Comparison of ENCODE assay signal across 8 cellular contexts in genomic region chr16:27366687-27367462, GRCh38. TPM values are rescaled to one million over a fixed set of nuclear protein-coding genes. Genes with fewer than 3 reads are reported as not detected.
DNase-seq lines count a peak whose midpoint lies in the region; ATAC-seq and TF ChIP-seq lines count a peak whose summit lies in the region.

No MANE protein-coding gene starts in this region.

- peaks cover 0 to 5% (median 0%) of the 10 kb centered on the region in 3 donors for H3K27me3 Mint-ChIP-seq in CD14-positive monocyte (ENCODE audit: low read depth in 3 of 3)
- no peaks in the 10 kb centered on the region for H3K27me3 Mint-ChIP-seq in activated CD4-positive, alpha-beta T cell treated with anti-CD3 and anti-CD28 coated beads, Interleukin-2, amount 10 ng/mL, durations not matched to agents 7 days and 5 days
- no peaks in the 10 kb centered on the region for H3K27me3 Mint-ChIP-seq in mesothelial cell of epicardium (ENCODE audit: low read depth)

- no peaks in the 10 kb centered on the region for H3K9me3 ChIP-seq in thyroid gland
- no peaks in the 10 kb centered on the region for H3K9me3 ChIP-seq in BE2C

- peak; percentile 13 for ATAC-seq in GM21786 (IDR thresholded peaks at IDR 0.05; ENCODE audit: unreplicated experiment)
- peak; percentile 22 for ATAC-seq in left ventricle myocardium superior

- TF ChIP-seq CTCF in CD14-positive monocyte (IDR thresholded peaks at IDR 0.05), result no peak
- TF ChIP-seq CTCF in mesothelial cell of epicardium (IDR thresholded peaks at IDR 0.05; ENCODE audit: unreplicated experiment), result no peak
- no peak for TF ChIP-seq CTCF in thyroid gland (IDR thresholded peaks at IDR 0.05)
- no peak for TF ChIP-seq CTCF in BE2C (IDR thresholded peaks at IDR 0.05; ENCODE audit: low read depth, low read length)

- WGBS in thyroid gland, 2 donors, result 75 to 84% methylated on average over 14 of the region's 14 CpGs

- H3K27ac Mint-ChIP-seq in CD14-positive monocyte (peak overlapping the region in 5 of 7 donors; percentile 28 to 80 (median 78)), mesothelial cell of epicardium (no peak overlapping the region)
- peak overlapping the region; percentile 98 for H3K27ac Mint-ChIP-seq in activated CD4-positive, alpha-beta T cell treated with anti-CD3 and anti-CD28 coated beads, Interleukin-2, amount 10 ng/mL, durations not matched to agents 7 days and 5 days

- no peak for TF ChIP-seq POLR2A in thyroid gland (IDR thresholded peaks at IDR 0.05)

- CTCF ChIA-PET in activated CD4-positive, alpha-beta T cell treated with anti-CD3 and anti-CD28 coated beads, Interleukin-2, amount 10 ng/mL, durations not matched to agents 7 days and 5 days (lab: Charles Lee), result interaction anchor here (0.8 to 5.7 kb wide), 23 partner anchors 11 to 201 kb away, joined by 3 to 46 read pairs (median 5); partner anchors contain the start of gene KDM8

- DNase-seq in CD14-positive monocyte (ENCODE audit: low spot score) (no peak), left ventricle myocardium superior (no peak), mesothelial cell of epicardium (ENCODE audit: low spot score in 2 of 2, unreplicated experiment in 2 of 2) (no peak), thyroid gland (no peak), BE2C (no peak), cerebellar nuclear complex (lab: John Stamatoyannopoulos, UW) (no peak)
- DNase-seq in activated CD4-positive, alpha-beta T cell treated with anti-CD3 and anti-CD28 coated beads, Interleukin-2, amount 10 ng/mL, durations not matched to agents 7 days and 5 days, result no peak

- intact Hi-C loops in CD14-positive monocyte (cut with micrococcal nuclease) (loop anchor here (5.0 kb wide), 3 partner anchors 90 to 135 kb away; no protein-coding TSS in a partner anchor), left ventricle myocardium superior (cut with micrococcal nuclease) (no loop called here), thyroid gland (cut with DNase I) (no loop called here)

- H3K36me3 Mint-ChIP-seq in CD14-positive monocyte, result peaks cover 23 to 29% of the 10 kb centered on the region in 2 donors
- H3K36me3 Mint-ChIP-seq in activated CD4-positive, alpha-beta T cell treated with anti-CD3 and anti-CD28 coated beads, Interleukin-2, amount 10 ng/mL, durations not matched to agents 7 days and 5 days (ENCODE audit: low read depth), result peaks cover 62% of the 10 kb centered on the region
- no peaks in the 10 kb centered on the region for H3K36me3 Mint-ChIP-seq in mesothelial cell of epicardium

- H3K36me3 ChIP-seq in thyroid gland (peaks cover 0 to 10% of the 10 kb centered on the region in 2 donors), BE2C (no peaks in the 10 kb centered on the region)

- no peaks in the 10 kb centered on the region for H3K27me3 ChIP-seq in thyroid gland
- H3K27me3 ChIP-seq in BE2C, result no peaks in the 10 kb centered on the region

- POLR2A ChIA-PET in activated CD4-positive, alpha-beta T cell treated with anti-CD3 and anti-CD28 coated beads, Interleukin-2, amount 10 ng/mL, durations not matched to agents 7 days and 5 days (lab: Charles Lee), result interaction anchor here (0.7 to 1.3 kb wide), 5 partner anchors 93 to 246 kb away, joined by 3 to 9 read pairs (median 3); no protein-coding TSS in a partner anchor

- H3K4me3 ChIP-seq in thyroid gland (replicated peaks in 1 of 3) (no peak overlapping the region), BE2C (ENCODE audit: low read depth, low read length) (no peak overlapping the region)

- peaks cover 9 to 17% (median 13%) of the 10 kb centered on the region in 7 donors for H3K9me3 Mint-ChIP-seq in CD14-positive monocyte
- peaks cover 13% of the 10 kb centered on the region for H3K9me3 Mint-ChIP-seq in activated CD4-positive, alpha-beta T cell treated with anti-CD3 and anti-CD28 coated beads, Interleukin-2, amount 10 ng/mL, durations not matched to agents 7 days and 5 days
- H3K9me3 Mint-ChIP-seq in mesothelial cell of epicardium, result peaks cover 6% of the 10 kb centered on the region

- H3K4me1 ChIP-seq in thyroid gland (peaks cover 3 to 7% of the 10 kb centered on the region in 2 donors), BE2C (no peaks in the 10 kb centered on the region)

- H3K4me1 Mint-ChIP-seq in CD14-positive monocyte, result peaks cover 23% of the 10 kb centered on the region
- peaks cover 86% of the 10 kb centered on the region for H3K4me1 Mint-ChIP-seq in activated CD4-positive, alpha-beta T cell treated with anti-CD3 and anti-CD28 coated beads, Interleukin-2, amount 10 ng/mL, durations not matched to agents 7 days and 5 days
- H3K4me1 Mint-ChIP-seq in mesothelial cell of epicardium, result no peaks in the 10 kb centered on the region

- peak overlapping the region in 1 of 3 donors; percentile 52 for H3K27ac ChIP-seq in thyroid gland

- H3K4me3 Mint-ChIP-seq in CD14-positive monocyte (peak overlapping the region; percentile 66 to 85), mesothelial cell of epicardium (no peak overlapping the region)
- H3K4me3 Mint-ChIP-seq in activated CD4-positive, alpha-beta T cell treated with anti-CD3 and anti-CD28 coated beads, Interleukin-2, amount 10 ng/mL, durations not matched to agents 7 days and 5 days, result peak overlapping the region; percentile 58

RNA-seq across cellular contexts. Expression of gene IL21R, which starts 35.1 kb away (rescaled TPM):
- 1 to 10 TPM; 1.0 to 1.7 TPM for polyA plus RNA-seq in CD14-positive monocyte
- 10 to 100 TPM; 44.4 to 45.6 TPM for total RNA-seq in activated CD4-positive, alpha-beta T cell treated with anti-CD3 and anti-CD28 coated beads, Interleukin-2, amount 10 ng/mL, durations not matched to agents 7 days and 5 days
- total RNA-seq in left ventricle myocardium superior (0.07 TPM), mesothelial cell of epicardium (0.09 to 0.22 TPM (median 0.13 TPM) in 3 replicates), thyroid gland (under 1 TPM; 0.11 to 0.88 (median 0.32) TPM)
- not detected for polyA plus RNA-seq in BE2C (2012; ENCODE audit: insufficient read depth, insufficient read length, low read depth)

RNA-seq across cellular contexts. Expression of gene IL4R, which starts 53.1 kb away (rescaled TPM):
- polyA plus RNA-seq in CD14-positive monocyte, result 10 to 100 TPM; 25.1 to 35.6 TPM
- 100 to 1,000 TPM; 242 to 262 TPM for total RNA-seq in activated CD4-positive, alpha-beta T cell treated with anti-CD3 and anti-CD28 coated beads, Interleukin-2, amount 10 ng/mL, durations not matched to agents 7 days and 5 days
- total RNA-seq in left ventricle myocardium superior (9.8 TPM), mesothelial cell of epicardium (6.4 to 8.2 TPM (median 6.8 TPM) in 3 replicates), thyroid gland (10 to 100 TPM; 18.5 to 42.5 (median 21.7) TPM)
- polyA plus RNA-seq in BE2C (2012; ENCODE audit: insufficient read depth, insufficient read length, low read depth), result 0.28 TPM

Comparison
In these comparisons a context has a peak if more than half of its experiments do, and no peak if none do; other contexts are left out.
1. RNA of gene IL21R, which starts 35.1 kb away (total RNA-seq): 44.4 to 45.6 TPM in activated CD4-positive, alpha-beta T cell treated with anti-CD3 and anti-CD28 coated beads, Interleukin-2, amount 10 ng/mL, durations not matched to agents 7 days and 5 days; 0.11 to 0.88 TPM in thyroid gland, 0.09 to 0.22 TPM in mesothelial cell of epicardium and 0.07 TPM in left ventricle myocardium superior (single experiment); every median in the first group is over 10 times any median in the second.
2. RNA of gene IL4R, which starts 53.1 kb away (total RNA-seq): 242 to 262 TPM in activated CD4-positive, alpha-beta T cell treated with anti-CD3 and anti-CD28 coated beads, Interleukin-2, amount 10 ng/mL, durations not matched to agents 7 days and 5 days; 18.5 to 42.5 TPM in thyroid gland, 9.8 TPM in left ventricle myocardium superior (single experiment) and 6.4 to 8.2 TPM in mesothelial cell of epicardium; every median in the first group is over 4 times any median in the second.
3. intact Hi-C loops: an anchor here in CD14-positive monocyte (5.0 kb wide); none called in left ventricle myocardium superior and thyroid gland.